In the genomic region with DNA sequence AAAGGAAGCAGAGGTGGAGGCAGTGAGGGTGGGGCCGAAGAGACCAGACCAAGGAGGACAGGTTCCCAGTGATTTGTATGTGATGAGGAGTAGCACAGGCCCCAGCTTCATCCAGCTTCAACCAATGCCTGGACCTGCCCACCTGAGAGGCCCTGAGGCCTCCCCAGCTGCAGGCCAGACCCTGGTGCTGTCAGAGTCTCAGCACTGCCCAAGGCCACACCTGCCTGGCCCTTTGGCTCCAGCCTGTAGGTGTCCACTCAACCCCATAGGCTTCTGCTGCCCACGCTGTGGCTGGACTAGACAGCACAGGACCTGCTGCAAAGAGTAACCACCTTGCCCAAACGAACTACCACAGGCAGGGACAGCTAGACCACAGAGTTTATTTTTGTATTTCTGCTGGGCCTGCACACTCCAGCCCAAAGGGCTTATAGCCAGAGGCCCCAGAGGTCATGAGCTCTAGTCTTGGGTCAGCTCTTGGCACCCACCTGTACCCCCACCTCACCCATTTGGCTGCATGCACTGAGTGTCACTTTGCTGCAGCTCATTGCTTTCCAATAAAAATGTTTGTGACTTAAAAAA, we compare ENCODE assay signal across 10 cellular contexts.
DNase-seq lines count a peak whose midpoint lies in the region; ATAC-seq and TF ChIP-seq lines count a peak whose summit lies in the region.
"Had no signal": no experiment of that assay in that cellular context is flagged by ENCODE, and none has a peak within 500 bp of the region (broad histone marks: within the 10 kb centered on the region; RNA-seq: fewer than 3 reads in every experiment).

No MANE protein-coding gene starts in this region.

- H2AK5ac ChIP-seq in mesenchymal stem cell (ENCODE audit: low read length, severe bottlenecking), result no peak overlapping the region

- 85% methylated on average over 3 of the region's 3 CpGs for WGBS in mesenchymal stem cell

- no peaks in the 10 kb centered on the region for H3K27me3 ChIP-seq in GM23338 (ENCODE audit: insufficient read depth)
- no peaks in the 10 kb centered on the region for H3K27me3 ChIP-seq in mesenchymal stem cell (ENCODE audit: control insufficient read depth in 1 of 2, insufficient read depth in 1 of 2, low read length in 2 of 2)

- H2BK12ac ChIP-seq in mesenchymal stem cell (ENCODE audit: low read length in 2 of 2), result no peak overlapping the region

- H3K36me3 Mint-ChIP-seq in activated naive CD8-positive, alpha-beta T cell treated with anti-CD3 and anti-CD28 coated beads for 36 hours, result peaks cover 3% of the 10 kb centered on the region
- H3K36me3 Mint-ChIP-seq in GM23338 (ENCODE audit: low read depth), result peaks cover 19% of the 10 kb centered on the region

- H3K4ac ChIP-seq in mesenchymal stem cell (ENCODE audit: low read depth in 1 of 2, low read length in 2 of 2), result no peak overlapping the region

- H4K8ac ChIP-seq in mesenchymal stem cell (ENCODE audit: low read length), result no peak overlapping the region

- POLR2A ChIA-PET in GM10248 (lab: Yijun Ruan, JAX), result interaction anchor here (1.4 kb wide), 1 partner anchor 82 kb away, joined by 12 read pairs; the partner anchor contains the start of gene CDV3

- no peak overlapping the region for H3K23ac ChIP-seq in mesenchymal stem cell (ENCODE audit: low read length in 2 of 2)

- no peak overlapping the region for H3K18ac ChIP-seq in mesenchymal stem cell (ENCODE audit: low read depth in 1 of 2, low read length in 2 of 2)

- H2BK15ac ChIP-seq in mesenchymal stem cell (ENCODE audit: low read depth, poor library complexity, severe bottlenecking), result no peak overlapping the region

- no peaks in the 10 kb centered on the region for H3K36me3 ChIP-seq in GM23338 (ENCODE audit: insufficient read depth)
- no peaks in the 10 kb centered on the region for H3K36me3 ChIP-seq in mesenchymal stem cell (ENCODE audit: control insufficient read depth in 1 of 2, insufficient read depth in 2 of 2, low read depth in 1 of 2, low read length in 2 of 2)

- no peak overlapping the region for H2BK120ac ChIP-seq in mesenchymal stem cell (ENCODE audit: low read depth, low read length)

- CTCF ChIA-PET in GM10248 (lab: Yijun Ruan, JAX), result interaction anchor here (1.1 to 11.3 kb wide), 8 partner anchors 10 to 88 kb away, joined by 3 to 170 read pairs (median 6); no protein-coding TSS in a partner anchor

- no peak overlapping the region for H2BK5ac ChIP-seq in mesenchymal stem cell (ENCODE audit: low read depth, low read length, poor library complexity, severe bottlenecking)

- peak overlapping the region; percentile 85 for H3K27ac Mint-ChIP-seq in activated naive CD8-positive, alpha-beta T cell treated with anti-CD3 and anti-CD28 coated beads for 36 hours
- no peak overlapping the region for H3K27ac Mint-ChIP-seq in GM23338

- no peaks in the 10 kb centered on the region for H4K20me1 ChIP-seq in GM23338 (replicated peaks; ENCODE audit: insufficient read depth)

- no peaks in the 10 kb centered on the region for H3K79me2 ChIP-seq in GM23338 (replicated peaks; ENCODE audit: insufficient read depth)

- TF ChIP-seq CTCF in GM10248 (IDR thresholded peaks at IDR 0.05; ENCODE audit: control extremely low read depth, extremely low read depth, low read depth, missing control alignments), result no peak
- TF ChIP-seq CTCF in GM23338 (conservative IDR thresholded peaks at IDR 0.05; ENCODE audit: low read depth in 2 of 2), result no peak
- no peak for TF ChIP-seq CTCF in coronary artery (IDR thresholded peaks at IDR 0.05)

- peaks cover under 1% of the 10 kb centered on the region for H3K9me3 Mint-ChIP-seq in activated naive CD8-positive, alpha-beta T cell treated with anti-CD3 and anti-CD28 coated beads for 36 hours
- H3K9me3 Mint-ChIP-seq in GM23338, result peaks cover 29% of the 10 kb centered on the region

- ATAC-seq in GM19455 (IDR thresholded peaks at IDR 0.05; ENCODE audit: unreplicated experiment) (peak; percentile 21), HG03135 (IDR thresholded peaks at IDR 0.05; ENCODE audit: unreplicated experiment) (peak; percentile 17), GM23338 (no peak)

- H3K9me2 ChIP-seq in GM23338 (ENCODE audit: insufficient read depth), result no peaks in the 10 kb centered on the region

- peak overlapping the region; percentile 71 for H3K4me3 Mint-ChIP-seq in activated naive CD8-positive, alpha-beta T cell treated with anti-CD3 and anti-CD28 coated beads for 36 hours
- H3K4me3 Mint-ChIP-seq in GM23338, result no peak overlapping the region

- no peaks in the 10 kb centered on the region for H3K79me1 ChIP-seq in mesenchymal stem cell (replicated peaks; ENCODE audit: low read length, poor library complexity, severe bottlenecking)

- H3K4me1 ChIP-seq in GM23338 (ENCODE audit: insufficient read depth) (peaks cover 4% of the 10 kb centered on the region; the same call in 1 of the 2 replicates), mesenchymal stem cell (ENCODE audit: control insufficient read depth, insufficient read depth, low read depth, low read length) (peaks cover 9% of the 10 kb centered on the region)

- no peaks in the 10 kb centered on the region for H3K27me3 Mint-ChIP-seq in activated naive CD8-positive, alpha-beta T cell treated with anti-CD3 and anti-CD28 coated beads for 36 hours
- peaks cover 14% of the 10 kb centered on the region for H3K27me3 Mint-ChIP-seq in GM23338 (ENCODE audit: insufficient read depth, low read depth, poor library complexity)

- H3K27ac ChIP-seq in GM23338 (ENCODE audit: low read depth) (no peak overlapping the region), mesenchymal stem cell (ENCODE audit: low read length, poor library complexity, severe bottlenecking) (no peak overlapping the region), coronary artery (no peak overlapping the region)

- H3K4me1 Mint-ChIP-seq in activated naive CD8-positive, alpha-beta T cell treated with anti-CD3 and anti-CD28 coated beads for 36 hours, result peaks cover 64% of the 10 kb centered on the region
- peaks cover 30% of the 10 kb centered on the region for H3K4me1 Mint-ChIP-seq in GM23338

- no peak overlapping the region for H3K9ac ChIP-seq in mesenchymal stem cell (ENCODE audit: low read length)

- H4K91ac ChIP-seq in mesenchymal stem cell (ENCODE audit: low read length), result no peak overlapping the region

- peak; percentile 39 for DNase-seq in GM10248 (ENCODE audit: extremely low spot score)
- no peak for DNase-seq in activated naive CD8-positive, alpha-beta T cell treated with anti-CD3 and anti-CD28 coated beads for 36 hours
- DNase-seq in GM23338 (ENCODE audit: low spot score), result no peak
- no peak for DNase-seq in mesenchymal stem cell
- DNase-seq in coronary artery (ENCODE audit: low spot score), result no peak
- no peak for DNase-seq in middle frontal gyrus (ENCODE audit: extremely low spot score, low spot score)
- DNase-seq: DND-41, foreskin melanocyte had no signal

- no peak overlapping the region for H3K14ac ChIP-seq in mesenchymal stem cell (ENCODE audit: low read length in 2 of 2)

- no peaks in the 10 kb centered on the region for H3F3A ChIP-seq in GM23338 (replicated peaks; ENCODE audit: low read depth)

- no peaks in the 10 kb centered on the region for H3K9me3 ChIP-seq in mesenchymal stem cell (ENCODE audit: control insufficient read depth, low read length)

- H3K4me3 ChIP-seq in GM23338, result no peak overlapping the region
- no peak overlapping the region for H3K4me3 ChIP-seq in mesenchymal stem cell (ENCODE audit: insufficient read depth in 1 of 2, low read depth in 1 of 2, low read length in 2 of 2)
- no peak overlapping the region for H3K4me3 ChIP-seq in coronary artery

- H2AFZ ChIP-seq in GM23338 (no peak overlapping the region), mesenchymal stem cell (ENCODE audit: low read depth, low read length) (no peak overlapping the region)

- H3K4me2 ChIP-seq in GM23338 (no peak overlapping the region), mesenchymal stem cell (ENCODE audit: low read length, poor library complexity, severe bottlenecking) (no peak overlapping the region)

TF ChIP-seq in GM23338, 12 proteins besides CTCF, POLR2A, EP300 and RAD21 (continues in another document):
- TF ChIP-seq JUNB (IDR thresholded peaks at IDR 0.05; ENCODE audit: unreplicated experiment) (no peak), ZNF114 (CRISPR knock-in tag; IDR thresholded peaks at IDR 0.05) (no peak), CREB1 (CRISPR knock-in tag; IDR thresholded peaks at IDR 0.05; ENCODE audit: low read depth) (no peak), STAT1 (IDR thresholded peaks at IDR 0.05; ENCODE audit: unreplicated experiment) (no peak), POLR2AphosphoS5 (IDR thresholded peaks at IDR 0.05; ENCODE audit: low read depth) (no peak)
